Comparison of ENCODE assay signal across 1 cellular context in the genomic region with DNA sequence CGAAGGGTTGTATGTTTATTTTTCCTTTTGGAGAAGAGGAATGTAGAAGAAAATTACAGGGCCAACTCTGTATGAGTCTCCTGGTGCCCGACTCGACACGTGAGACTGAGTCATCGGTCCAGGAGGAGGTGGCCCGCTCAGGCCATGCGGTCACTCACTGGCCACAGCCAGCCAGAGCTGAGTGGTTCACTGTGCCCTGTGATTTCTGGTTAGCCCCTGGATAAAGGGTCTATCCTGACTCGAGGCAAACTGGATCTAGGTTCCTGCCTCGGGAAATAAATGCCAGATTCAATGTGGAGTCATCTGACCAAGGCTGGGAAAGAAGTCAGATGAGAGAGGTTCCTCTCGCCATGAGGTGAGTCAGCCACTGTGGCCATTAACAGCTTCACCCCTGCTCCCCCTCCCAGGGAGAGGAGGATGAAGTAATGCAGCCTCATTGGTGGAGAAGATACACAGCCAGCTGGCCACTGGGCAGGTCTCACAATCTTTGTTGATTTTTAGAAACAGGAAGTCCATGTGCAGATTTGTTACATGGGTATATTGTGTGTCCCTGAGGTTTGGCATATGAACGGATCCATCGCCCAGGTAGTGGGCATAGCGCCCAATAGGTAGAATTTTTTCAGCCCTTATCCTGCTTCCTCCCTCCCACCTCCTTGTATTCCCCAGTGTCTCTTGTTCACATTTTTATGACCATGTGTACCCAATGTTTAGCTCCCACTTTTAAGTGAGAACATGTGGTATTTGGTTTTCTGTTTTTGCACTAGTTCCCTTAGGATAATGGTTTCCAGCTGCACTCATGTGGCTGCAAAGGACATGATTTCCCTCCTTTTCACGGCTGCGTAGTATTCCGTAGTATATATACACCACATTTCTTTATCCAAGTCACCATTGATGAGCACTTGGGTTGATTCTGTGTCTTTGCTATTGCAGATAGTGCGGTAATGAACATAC.
TF ChIP-seq lines count a peak whose summit lies in the region.

No MANE protein-coding gene starts in this region.

TF ChIP-seq in K562, 482 proteins besides CTCF, POLR2A, EP300 and RAD21 (continued from another document and continues in another):
- TF ChIP-seq, protein P1, sequence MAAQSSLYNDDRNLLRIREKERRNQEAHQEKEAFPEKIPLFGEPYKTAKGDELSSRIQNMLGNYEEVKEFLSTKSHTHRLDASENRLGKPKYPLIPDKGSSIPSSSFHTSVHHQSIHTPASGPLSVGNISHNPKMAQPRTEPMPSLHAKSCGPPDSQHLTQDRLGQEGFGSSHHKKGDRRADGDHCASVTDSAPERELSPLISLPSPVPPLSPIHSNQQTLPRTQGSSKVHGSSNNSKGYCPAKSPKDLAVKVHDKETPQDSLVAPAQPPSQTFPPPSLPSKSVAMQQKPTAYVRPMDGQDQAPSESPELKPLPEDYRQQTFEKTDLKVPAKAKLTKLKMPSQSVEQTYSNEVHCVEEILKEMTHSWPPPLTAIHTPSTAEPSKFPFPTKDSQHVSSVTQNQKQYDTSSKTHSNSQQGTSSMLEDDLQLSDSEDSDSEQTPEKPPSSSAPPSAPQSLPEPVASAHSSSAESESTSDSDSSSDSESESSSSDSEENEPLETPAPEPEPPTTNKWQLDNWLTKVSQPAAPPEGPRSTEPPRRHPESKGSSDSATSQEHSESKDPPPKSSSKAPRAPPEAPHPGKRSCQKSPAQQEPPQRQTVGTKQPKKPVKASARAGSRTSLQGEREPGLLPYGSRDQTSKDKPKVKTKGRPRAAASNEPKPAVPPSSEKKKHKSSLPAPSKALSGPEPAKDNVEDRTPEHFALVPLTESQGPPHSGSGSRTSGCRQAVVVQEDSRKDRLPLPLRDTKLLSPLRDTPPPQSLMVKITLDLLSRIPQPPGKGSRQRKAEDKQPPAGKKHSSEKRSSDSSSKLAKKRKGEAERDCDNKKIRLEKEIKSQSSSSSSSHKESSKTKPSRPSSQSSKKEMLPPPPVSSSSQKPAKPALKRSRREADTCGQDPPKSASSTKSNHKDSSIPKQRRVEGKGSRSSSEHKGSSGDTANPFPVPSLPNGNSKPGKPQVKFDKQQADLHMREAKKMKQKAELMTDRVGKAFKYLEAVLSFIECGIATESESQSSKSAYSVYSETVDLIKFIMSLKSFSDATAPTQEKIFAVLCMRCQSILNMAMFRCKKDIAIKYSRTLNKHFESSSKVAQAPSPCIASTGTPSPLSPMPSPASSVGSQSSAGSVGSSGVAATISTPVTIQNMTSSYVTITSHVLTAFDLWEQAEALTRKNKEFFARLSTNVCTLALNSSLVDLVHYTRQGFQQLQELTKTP (IDR thresholded peaks at IDR 0.05; ENCODE audit: low read depth in 1 of 2, partially characterized antibody in 2 of 2), result peak in 1 of 2 experiments; percentile 52
- TF ChIP-seq ELF2 (CRISPR knock-in tag; IDR thresholded peaks at IDR 0.05) (0 out of 2 replicates have a peak, but pooled peaks have one; percentile 41), ZFP1 (CRISPR knock-in tag; IDR thresholded peaks at IDR 0.05) (no peak), ZNF76 (CRISPR knock-in tag; IDR thresholded peaks at IDR 0.05; ENCODE audit: borderline replicate concordance) (no peak), ZNF75A (CRISPR knock-in tag; IDR thresholded peaks at IDR 0.05) (no peak), ZNF766 (CRISPR knock-in tag; conservative IDR thresholded peaks at IDR 0.05) (no peak), MTA1 (IDR thresholded peaks at IDR 0.05; ENCODE audit: borderline replicate concordance) (peak; percentile 18; the same call in 1 of the 2 replicates), GABPA (tag; conservative IDR thresholded peaks at IDR 0.05; ENCODE audit: low read depth) (no peak; the same call in 1 of the 2 replicates), ZNF41 (CRISPR knock-in tag; conservative IDR thresholded peaks at IDR 0.05) (peak; percentile 45; the same call in 1 of the 2 replicates), CBX1 (IDR thresholded peaks at IDR 0.05; ENCODE audit: low read depth) (no peak), SRSF1 (IDR thresholded peaks at IDR 0.05; ENCODE audit: low read depth, low read length) (no peak), ATF1 (CRISPR knock-in tag; IDR thresholded peaks at IDR 0.05) (no peak), ATF1 (tag; IDR thresholded peaks at IDR 0.05) (peak; percentile 36; the same call in 1 of the 2 replicates), SMAD3 (CRISPR knock-in tag; conservative IDR thresholded peaks at IDR 0.05) (0 out of 2 replicates have a peak, but pooled peaks have one; percentile 7), MCM3 (IDR thresholded peaks at IDR 0.05) (no peak), STAG1 (CRISPR knock-in tag; IDR thresholded peaks at IDR 0.05; ENCODE audit: borderline replicate concordance) (no peak), HIVEP1 (CRISPR knock-in tag; IDR thresholded peaks at IDR 0.05) (no peak), MEF2D (tag; conservative IDR thresholded peaks at IDR 0.05; ENCODE audit: low read depth) (0 out of 2 replicates have a peak, but pooled peaks have one; percentile 26), PTRF (tag; IDR thresholded peaks at IDR 0.05) (no peak), CHD2 (IDR thresholded peaks at IDR 0.05; ENCODE audit: low read depth, low read length) (no peak), CBFB (CRISPR knock-in tag; IDR thresholded peaks at IDR 0.05) (no peak), MAFK (IDR thresholded peaks at IDR 0.05; ENCODE audit: low read length) (no peak), SAFB (IDR thresholded peaks at IDR 0.05; ENCODE audit: borderline replicate concordance, low read depth, low read length) (no peak), DMBX1 (CRISPR knock-in tag; IDR thresholded peaks at IDR 0.05; ENCODE audit: borderline replicate concordance) (peak; percentile 61), CTBP1 (IDR thresholded peaks at IDR 0.05; ENCODE audit: borderline replicate concordance) (peak; percentile 82; the same call in 1 of the 2 replicates), NFYB (IDR thresholded peaks at IDR 0.05; ENCODE audit: extremely low read depth, insufficient read length) (no peak), ZNF384 (IDR thresholded peaks at IDR 0.05; ENCODE audit: low read depth, low read length) (no peak), ZNF696 (CRISPR knock-in tag; conservative IDR thresholded peaks at IDR 0.05) (no peak), NCOA4 (IDR thresholded peaks at IDR 0.05; ENCODE audit: partially characterized antibody) (no peak)
- TF ChIP-seq, protein P2, sequence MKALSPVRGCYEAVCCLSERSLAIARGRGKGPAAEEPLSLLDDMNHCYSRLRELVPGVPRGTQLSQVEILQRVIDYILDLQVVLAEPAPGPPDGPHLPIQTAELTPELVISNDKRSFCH (CRISPR knock-in tag; IDR thresholded peaks at IDR 0.05), result no peak
- TF ChIP-seq, protein P2 (tag; IDR thresholded peaks at IDR 0.05), result 0 out of 2 replicates have a peak, but pooled peaks have one; percentile 16
- TF ChIP-seq, protein P3, sequence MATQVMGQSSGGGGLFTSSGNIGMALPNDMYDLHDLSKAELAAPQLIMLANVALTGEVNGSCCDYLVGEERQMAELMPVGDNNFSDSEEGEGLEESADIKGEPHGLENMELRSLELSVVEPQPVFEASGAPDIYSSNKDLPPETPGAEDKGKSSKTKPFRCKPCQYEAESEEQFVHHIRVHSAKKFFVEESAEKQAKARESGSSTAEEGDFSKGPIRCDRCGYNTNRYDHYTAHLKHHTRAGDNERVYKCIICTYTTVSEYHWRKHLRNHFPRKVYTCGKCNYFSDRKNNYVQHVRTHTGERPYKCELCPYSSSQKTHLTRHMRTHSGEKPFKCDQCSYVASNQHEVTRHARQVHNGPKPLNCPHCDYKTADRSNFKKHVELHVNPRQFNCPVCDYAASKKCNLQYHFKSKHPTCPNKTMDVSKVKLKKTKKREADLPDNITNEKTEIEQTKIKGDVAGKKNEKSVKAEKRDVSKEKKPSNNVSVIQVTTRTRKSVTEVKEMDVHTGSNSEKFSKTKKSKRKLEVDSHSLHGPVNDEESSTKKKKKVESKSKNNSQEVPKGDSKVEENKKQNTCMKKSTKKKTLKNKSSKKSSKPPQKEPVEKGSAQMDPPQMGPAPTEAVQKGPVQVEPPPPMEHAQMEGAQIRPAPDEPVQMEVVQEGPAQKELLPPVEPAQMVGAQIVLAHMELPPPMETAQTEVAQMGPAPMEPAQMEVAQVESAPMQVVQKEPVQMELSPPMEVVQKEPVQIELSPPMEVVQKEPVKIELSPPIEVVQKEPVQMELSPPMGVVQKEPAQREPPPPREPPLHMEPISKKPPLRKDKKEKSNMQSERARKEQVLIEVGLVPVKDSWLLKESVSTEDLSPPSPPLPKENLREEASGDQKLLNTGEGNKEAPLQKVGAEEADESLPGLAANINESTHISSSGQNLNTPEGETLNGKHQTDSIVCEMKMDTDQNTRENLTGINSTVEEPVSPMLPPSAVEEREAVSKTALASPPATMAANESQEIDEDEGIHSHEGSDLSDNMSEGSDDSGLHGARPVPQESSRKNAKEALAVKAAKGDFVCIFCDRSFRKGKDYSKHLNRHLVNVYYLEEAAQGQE (CRISPR knock-in tag; IDR thresholded peaks at IDR 0.05; ENCODE audit: low read depth), result no peak
- TF ChIP-seq, protein P4, sequence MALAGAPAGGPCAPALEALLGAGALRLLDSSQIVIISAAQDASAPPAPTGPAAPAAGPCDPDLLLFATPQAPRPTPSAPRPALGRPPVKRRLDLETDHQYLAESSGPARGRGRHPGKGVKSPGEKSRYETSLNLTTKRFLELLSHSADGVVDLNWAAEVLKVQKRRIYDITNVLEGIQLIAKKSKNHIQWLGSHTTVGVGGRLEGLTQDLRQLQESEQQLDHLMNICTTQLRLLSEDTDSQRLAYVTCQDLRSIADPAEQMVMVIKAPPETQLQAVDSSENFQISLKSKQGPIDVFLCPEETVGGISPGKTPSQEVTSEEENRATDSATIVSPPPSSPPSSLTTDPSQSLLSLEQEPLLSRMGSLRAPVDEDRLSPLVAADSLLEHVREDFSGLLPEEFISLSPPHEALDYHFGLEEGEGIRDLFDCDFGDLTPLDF (CRISPR knock-in tag; IDR thresholded peaks at IDR 0.05), result no peak
- TF ChIP-seq, protein P5, sequence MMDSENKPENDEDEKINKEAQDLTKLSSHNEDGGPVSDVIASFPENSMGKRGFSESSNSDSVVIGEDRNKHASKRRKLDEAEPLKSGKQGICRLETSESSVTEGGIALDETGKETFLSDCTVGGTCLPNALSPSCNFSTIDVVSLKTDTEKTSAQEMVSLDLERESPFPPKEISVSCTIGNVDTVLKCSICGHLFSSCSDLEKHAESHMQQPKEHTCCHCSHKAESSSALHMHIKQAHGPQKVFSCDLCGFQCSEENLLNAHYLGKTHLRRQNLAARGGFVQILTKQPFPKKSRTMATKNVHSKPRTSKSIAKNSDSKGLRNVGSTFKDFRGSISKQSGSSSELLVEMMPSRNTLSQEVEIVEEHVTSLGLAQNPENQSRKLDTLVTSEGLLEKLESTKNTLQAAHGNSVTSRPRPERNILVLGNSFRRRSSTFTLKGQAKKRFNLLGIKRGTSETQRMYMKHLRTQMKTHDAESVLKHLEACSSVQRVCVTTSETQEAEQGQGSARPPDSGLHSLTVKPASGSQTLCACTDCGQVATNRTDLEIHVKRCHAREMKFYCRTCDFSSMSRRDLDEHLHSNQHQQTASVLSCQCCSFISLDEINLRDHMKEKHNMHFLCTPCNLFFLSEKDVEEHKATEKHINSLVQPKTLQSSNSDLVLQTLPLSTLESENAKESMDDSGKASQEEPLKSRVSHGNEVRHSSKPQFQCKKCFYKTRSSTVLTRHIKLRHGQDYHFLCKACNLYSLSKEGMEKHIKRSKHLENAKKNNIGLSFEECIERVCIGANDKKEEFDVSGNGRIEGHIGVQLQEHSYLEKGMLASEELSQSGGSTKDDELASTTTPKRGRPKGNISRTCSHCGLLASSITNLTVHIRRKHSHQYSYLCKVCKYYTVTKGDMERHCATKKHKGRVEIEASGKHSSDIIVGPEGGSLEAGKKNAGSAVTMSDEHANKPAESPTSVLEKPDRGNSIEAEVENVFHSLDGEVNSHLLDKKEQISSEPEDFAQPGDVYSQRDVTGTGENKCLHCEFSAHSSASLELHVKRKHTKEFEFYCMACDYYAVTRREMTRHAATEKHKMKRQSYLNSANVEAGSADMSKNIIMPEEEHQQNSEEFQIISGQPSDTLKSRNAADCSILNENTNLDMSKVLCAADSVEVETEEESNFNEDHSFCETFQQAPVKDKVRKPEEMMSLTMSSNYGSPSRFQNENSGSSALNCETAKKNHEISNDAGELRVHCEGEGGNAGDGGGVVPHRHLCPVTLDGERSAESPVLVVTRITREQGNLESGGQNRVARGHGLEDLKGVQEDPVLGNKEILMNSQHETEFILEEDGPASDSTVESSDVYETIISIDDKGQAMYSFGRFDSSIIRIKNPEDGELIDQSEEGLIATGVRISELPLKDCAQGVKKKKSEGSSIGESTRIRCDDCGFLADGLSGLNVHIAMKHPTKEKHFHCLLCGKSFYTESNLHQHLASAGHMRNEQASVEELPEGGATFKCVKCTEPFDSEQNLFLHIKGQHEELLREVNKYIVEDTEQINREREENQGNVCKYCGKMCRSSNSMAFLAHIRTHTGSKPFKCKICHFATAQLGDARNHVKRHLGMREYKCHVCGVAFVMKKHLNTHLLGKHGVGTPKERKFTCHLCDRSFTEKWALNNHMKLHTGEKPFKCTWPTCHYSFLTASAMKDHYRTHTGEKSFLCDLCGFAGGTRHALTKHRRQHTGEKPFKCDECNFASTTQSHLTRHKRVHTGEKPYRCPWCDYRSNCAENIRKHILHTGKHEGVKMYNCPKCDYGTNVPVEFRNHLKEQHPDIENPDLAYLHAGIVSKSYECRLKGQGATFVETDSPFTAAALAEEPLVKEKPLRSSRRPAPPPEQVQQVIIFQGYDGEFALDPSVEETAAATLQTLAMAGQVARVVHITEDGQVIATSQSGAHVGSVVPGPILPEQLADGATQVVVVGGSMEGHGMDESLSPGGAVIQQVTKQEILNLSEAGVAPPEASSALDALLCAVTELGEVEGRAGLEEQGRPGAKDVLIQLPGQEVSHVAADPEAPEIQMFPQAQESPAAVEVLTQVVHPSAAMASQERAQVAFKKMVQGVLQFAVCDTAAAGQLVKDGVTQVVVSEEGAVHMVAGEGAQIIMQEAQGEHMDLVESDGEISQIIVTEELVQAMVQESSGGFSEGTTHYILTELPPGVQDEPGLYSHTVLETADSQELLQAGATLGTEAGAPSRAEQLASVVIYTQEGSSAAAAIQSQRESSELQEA (IDR thresholded peaks at IDR 0.05; ENCODE audit: low read depth), result no peak
- TF ChIP-seq, protein P6, sequence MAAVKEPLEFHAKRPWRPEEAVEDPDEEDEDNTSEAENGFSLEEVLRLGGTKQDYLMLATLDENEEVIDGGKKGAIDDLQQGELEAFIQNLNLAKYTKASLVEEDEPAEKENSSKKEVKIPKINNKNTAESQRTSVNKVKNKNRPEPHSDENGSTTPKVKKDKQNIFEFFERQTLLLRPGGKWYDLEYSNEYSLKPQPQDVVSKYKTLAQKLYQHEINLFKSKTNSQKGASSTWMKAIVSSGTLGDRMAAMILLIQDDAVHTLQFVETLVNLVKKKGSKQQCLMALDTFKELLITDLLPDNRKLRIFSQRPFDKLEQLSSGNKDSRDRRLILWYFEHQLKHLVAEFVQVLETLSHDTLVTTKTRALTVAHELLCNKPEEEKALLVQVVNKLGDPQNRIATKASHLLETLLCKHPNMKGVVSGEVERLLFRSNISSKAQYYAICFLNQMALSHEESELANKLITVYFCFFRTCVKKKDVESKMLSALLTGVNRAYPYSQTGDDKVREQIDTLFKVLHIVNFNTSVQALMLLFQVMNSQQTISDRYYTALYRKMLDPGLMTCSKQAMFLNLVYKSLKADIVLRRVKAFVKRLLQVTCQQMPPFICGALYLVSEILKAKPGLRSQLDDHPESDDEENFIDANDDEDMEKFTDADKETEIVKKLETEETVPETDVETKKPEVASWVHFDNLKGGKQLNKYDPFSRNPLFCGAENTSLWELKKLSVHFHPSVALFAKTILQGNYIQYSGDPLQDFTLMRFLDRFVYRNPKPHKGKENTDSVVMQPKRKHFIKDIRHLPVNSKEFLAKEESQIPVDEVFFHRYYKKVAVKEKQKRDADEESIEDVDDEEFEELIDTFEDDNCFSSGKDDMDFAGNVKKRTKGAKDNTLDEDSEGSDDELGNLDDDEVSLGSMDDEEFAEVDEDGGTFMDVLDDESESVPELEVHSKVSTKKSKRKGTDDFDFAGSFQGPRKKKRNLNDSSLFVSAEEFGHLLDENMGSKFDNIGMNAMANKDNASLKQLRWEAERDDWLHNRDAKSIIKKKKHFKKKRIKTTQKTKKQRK (IDR thresholded peaks at IDR 0.05; ENCODE audit: borderline replicate concordance, low read depth, low read length), result no peak
